Comparison of ENCODE assay signal across 18 cellular contexts in the genomic region with DNA sequence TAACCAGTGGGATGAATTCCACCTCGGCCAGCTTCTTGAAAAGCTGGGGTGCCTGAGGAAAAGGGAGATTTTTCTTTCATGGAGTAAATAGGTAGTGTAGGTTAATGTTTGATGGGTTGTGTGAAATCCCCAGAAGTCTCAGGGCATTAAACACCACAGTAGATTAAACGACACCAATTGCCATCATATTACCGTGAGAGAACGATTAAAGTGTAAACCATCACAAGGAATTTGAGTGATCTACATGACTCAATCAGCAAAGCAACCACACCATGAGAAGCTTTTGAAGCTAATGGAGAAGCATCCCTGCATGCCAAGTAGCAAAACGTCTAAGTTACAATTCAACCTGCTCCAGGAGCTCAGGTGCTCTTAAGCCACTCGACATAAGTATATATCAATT.
DNase-seq lines count a peak whose midpoint lies in the region; ATAC-seq and TF ChIP-seq lines count a peak whose summit lies in the region.
"Had no signal": no experiment of that assay in that cellular context is flagged by ENCODE, and none has a peak within 500 bp of the region (broad histone marks: within the 10 kb centered on the region; RNA-seq: fewer than 3 reads in every experiment).

No MANE protein-coding gene starts in this region.

- peaks cover 0 to 5% (median 0%) of the 10 kb centered on the region in 11 donors for H3K9me3 Mint-ChIP-seq in naive thymus-derived CD4-positive, alpha-beta T cell
- no peaks in the 10 kb centered on the region for H3K9me3 Mint-ChIP-seq in naive thymus-derived CD8-positive, alpha-beta T cell
- H3K9me3 Mint-ChIP-seq: CD4-positive, alpha-beta memory T cell; H9 had no signal

- H3K27ac ChIP-seq in naive thymus-derived CD4-positive, alpha-beta T cell (ENCODE audit: low read depth, low read length): no peak overlapping the region
- H3K27ac ChIP-seq in dorsolateral prefrontal cortex: no peak overlapping the region
- H3K27ac ChIP-seq: C4-2B had no signal

- no peaks in the 10 kb centered on the region for H3K36me3 ChIP-seq in kidney epithelial cell (ENCODE audit: control insufficient read depth, insufficient read depth, low read length)
- no peaks in the 10 kb centered on the region for H3K36me3 ChIP-seq in naive thymus-derived CD4-positive, alpha-beta T cell (ENCODE audit: control insufficient read depth in 2 of 3, insufficient read depth in 3 of 3, low read length in 3 of 3)
- H3K36me3 ChIP-seq: BE2C had no signal

- peaks cover 23 to 29% of the 10 kb centered on the region in 2 donors for H3K4me1 ChIP-seq in naive thymus-derived CD4-positive, alpha-beta T cell (ENCODE audit: control insufficient read depth in 2 of 2, insufficient read depth in 2 of 2, low read length in 2 of 2)
- H3K4me1 ChIP-seq: BE2C had no signal

- no peaks in the 10 kb centered on the region for H3K9me3 ChIP-seq in T-helper 17 cell (ENCODE audit: control insufficient read depth, low read length, poor library complexity, severe bottlenecking)
- H3K9me3 ChIP-seq in naive thymus-derived CD4-positive, alpha-beta T cell (ENCODE audit: control insufficient read depth in 2 of 3, low read length in 3 of 3): no peaks in the 10 kb centered on the region
- H3K9me3 ChIP-seq: BE2C had no signal

- ATAC-seq in T-helper 17 cell: no peak
- ATAC-seq in naive thymus-derived CD4-positive, alpha-beta T cell: no peak
- no peak for ATAC-seq in naive thymus-derived CD8-positive, alpha-beta T cell
- ATAC-seq: HepG2 had no signal

- TF ChIP-seq CTCF in kidney epithelial cell (IDR thresholded peaks at IDR 0.05; ENCODE audit: insufficient read depth, low read length, poor library complexity, severe bottlenecking) (no peak), dorsolateral prefrontal cortex (IDR thresholded peaks at IDR 0.05 in 54 of 56, conservative IDR thresholded peaks at IDR 0.05 in 2 of 56; ENCODE audit: low read depth in 1 of 56, partially characterized antibody in 56 of 56) (no peak)

- H3K4me1 Mint-ChIP-seq in T-helper 17 cell: peaks cover 26% of the 10 kb centered on the region
- H3K4me1 Mint-ChIP-seq in naive thymus-derived CD4-positive, alpha-beta T cell: peaks cover 43 to 91% (median 80%) of the 10 kb centered on the region in 7 donors
- H3K4me1 Mint-ChIP-seq in naive thymus-derived CD8-positive, alpha-beta T cell: peaks cover 25 to 79% (median 65%) of the 10 kb centered on the region in 4 donors

- H3K4me3 ChIP-seq in kidney epithelial cell (ENCODE audit: low read depth, low read length): no peak overlapping the region
- no peak overlapping the region for H3K4me3 ChIP-seq in naive thymus-derived CD4-positive, alpha-beta T cell (ENCODE audit: low read length)
- H3K4me3 ChIP-seq in dorsolateral prefrontal cortex: no peak overlapping the region

- DNase-seq in Caki2 (ENCODE audit: low read depth) (peak; percentile 10), T-helper 17 cell (no peak), kidney epithelial cell (ENCODE audit: low read depth) (peak; percentile 81), dorsolateral prefrontal cortex (no peak), NCI-H526 (lab: John Stamatoyannopoulos, UW) (no peak)
- no peak for DNase-seq in naive thymus-derived CD4-positive, alpha-beta T cell
- DNase-seq in naive thymus-derived CD8-positive, alpha-beta T cell: no peak
- DNase-seq in activated CD4-positive, CD25-positive, alpha-beta regulatory T cell treated with anti-CD3 and anti-CD28 coated beads, Interleukin-2, amount 50 U/mL, for 72 hours: no peak
- DNase-seq: BE2C; Calu3; CD4-positive, alpha-beta memory T cell; DMS79 treated with DMSO at 0.1 percent for 48 hours; GF-D8; GOT3; H9 had no signal

- no peaks in the 10 kb centered on the region for H3K27me3 Mint-ChIP-seq in T-helper 17 cell
- H3K27me3 Mint-ChIP-seq in naive thymus-derived CD4-positive, alpha-beta T cell: no peaks in the 10 kb centered on the region
- H3K27me3 Mint-ChIP-seq in naive thymus-derived CD8-positive, alpha-beta T cell: no peaks in the 10 kb centered on the region
- H3K27me3 Mint-ChIP-seq: CD4-positive, alpha-beta memory T cell had no signal

- no peaks in the 10 kb centered on the region for H3K27me3 ChIP-seq in kidney epithelial cell (ENCODE audit: control insufficient read depth, insufficient read depth, low read length)
- no peaks in the 10 kb centered on the region for H3K27me3 ChIP-seq in naive thymus-derived CD4-positive, alpha-beta T cell (ENCODE audit: control insufficient read depth in 2 of 2, insufficient read depth in 2 of 2, low read length in 2 of 2)
- H3K27me3 ChIP-seq in dorsolateral prefrontal cortex: peaks cover 0 to 3% (median 0%) of the 10 kb centered on the region in 45 donors
- H3K27me3 ChIP-seq: BE2C had no signal

- in situ Hi-C loops in Caki2 (cut with HindIII; ENCODE audit: low pct_unique_long_range_greater_than_20kb, low sequenced_read_pairs): no loop called here

- peaks cover 2% of the 10 kb centered on the region for H3K36me3 Mint-ChIP-seq in T-helper 17 cell (ENCODE audit: low read depth)
- peaks cover 0 to 20% (median 0%) of the 10 kb centered on the region in 5 donors for H3K36me3 Mint-ChIP-seq in naive thymus-derived CD4-positive, alpha-beta T cell
- peaks cover 0 to 1% (median 0%) of the 10 kb centered on the region in 3 donors for H3K36me3 Mint-ChIP-seq in naive thymus-derived CD8-positive, alpha-beta T cell
- H3K36me3 Mint-ChIP-seq: CD4-positive, alpha-beta memory T cell had no signal

- H3K27ac Mint-ChIP-seq in T-helper 17 cell: peak overlapping the region; percentile 49
- H3K27ac Mint-ChIP-seq in naive thymus-derived CD4-positive, alpha-beta T cell: peak overlapping the region in 6 of 9 donors; percentile 5 to 91 (median 48)
- H3K27ac Mint-ChIP-seq in naive thymus-derived CD8-positive, alpha-beta T cell: peak overlapping the region in 1 of 10 donors; percentile 13
- H3K27ac Mint-ChIP-seq: H9, IgD-negative memory B cell had no signal

- CTCF ChIA-PET in naive thymus-derived CD4-positive, alpha-beta T cell (lab: Charles Lee): no interaction called here

- intact Hi-C loops in naive thymus-derived CD4-positive, alpha-beta T cell (cut with micrococcal nuclease): no loop called here
- intact Hi-C loops in dorsolateral prefrontal cortex (cut with DNase I): no loop called here

- H3K4me3 Mint-ChIP-seq in T-helper 17 cell: no peak overlapping the region
- H3K4me3 Mint-ChIP-seq in naive thymus-derived CD4-positive, alpha-beta T cell: no peak overlapping the region
- no peak overlapping the region for H3K4me3 Mint-ChIP-seq in naive thymus-derived CD8-positive, alpha-beta T cell
- H3K4me3 Mint-ChIP-seq: H9, IgD-negative memory B cell had no signal

- POLR2A ChIA-PET in naive thymus-derived CD4-positive, alpha-beta T cell (lab: Charles Lee): interaction anchor here (1.0 to 1.4 kb wide), 2 partner anchors 9 to 19 kb away, joined by 3 read pairs; no protein-coding TSS in a partner anchor
- POLR2A ChIA-PET in naive thymus-derived CD8-positive, alpha-beta T cell (lab: Charles Lee): interaction anchor here (1.1 kb wide), 1 partner anchor 17 kb away, joined by 4 read pairs; no protein-coding TSS in a partner anchor

Comparison
In these comparisons a context has a peak if more than half of its experiments do, and no peak if none do; other contexts are left out.
1. DNase-seq: peak in Caki2 (single experiment) and kidney epithelial cell (single experiment); none in T-helper 17 cell (0 of 3), naive thymus-derived CD4-positive, alpha-beta T cell (0 of 9), dorsolateral prefrontal cortex (0 of 10), naive thymus-derived CD8-positive, alpha-beta T cell (0 of 10), activated CD4-positive, CD25-positive, alpha-beta regulatory T cell treated with anti-CD3 and anti-CD28 coated beads, Interleukin-2, amount 50 U/mL, for 72 hours (single experiment) and NCI-H526 (0 of 2).